20 cellular contexts compared by ENCODE assay signal in genomic region chr10:64785816-64786215, GRCh38.
"Had no signal": no experiment of that assay in that cellular context is flagged by ENCODE, and none has a peak within 500 bp of the region (broad histone marks: within the 10 kb centered on the region; RNA-seq: fewer than 3 reads in every experiment).

No MANE protein-coding gene starts in this region.

- H3K27ac Mint-ChIP-seq: effector memory CD8-positive, alpha-beta T cell; endodermal cell; mesothelial cell of epicardium had no signal

- H3K4me3 Mint-ChIP-seq: effector memory CD8-positive, alpha-beta T cell; endodermal cell; mesothelial cell of epicardium had no signal

- H3K27me3 Mint-ChIP-seq: effector memory CD8-positive, alpha-beta T cell had no signal

- H3K4me1 Mint-ChIP-seq: endodermal cell, mesothelial cell of epicardium had no signal

- H3K27me3 ChIP-seq: esophagus muscularis mucosa, gastrocnemius medialis, heart right ventricle, left lung had no signal

- DNase-seq: dermis blood vessel endothelial cell; effector CD8-positive, alpha-beta T cell; effector memory CD8-positive, alpha-beta T cell; endodermal cell; foreskin fibroblast; foreskin melanocyte; gastrocnemius medialis; glutamatergic neuron; head of caudate nucleus; heart right ventricle; hippocampal formation; left cardiac atrium; left lung; left ventricle myocardium superior; lower lobe of right lung; mesenchymal stem cell; mucosa of descending colon had no signal

- H3K27ac ChIP-seq: coronary artery, esophagus muscularis mucosa, gastrocnemius medialis, heart right ventricle, left lung, lower lobe of right lung had no signal

- H3K4me3 ChIP-seq: coronary artery, esophagus muscularis mucosa, gastrocnemius medialis, heart right ventricle, left lung, lower lobe of right lung, mucosa of descending colon had no signal

- H3K36me3 Mint-ChIP-seq: mesothelial cell of epicardium had no signal
